In genomic region chr2:156341482-156342251, GRCh38 we compare ENCODE assay signal across 8 cellular contexts. TPM values are rescaled to one million over a fixed set of nuclear protein-coding genes. Genes with fewer than 3 reads are reported as not detected.
DNase-seq lines count a peak whose midpoint lies in the region; ATAC-seq and TF ChIP-seq lines count a peak whose summit lies in the region.

No MANE protein-coding gene starts in this region.

- H3K9ac ChIP-seq in rectal smooth muscle tissue (ENCODE audit: low read length), result peak overlapping the region; percentile 99

- peak overlapping the region; percentile 100 for H3K27ac ChIP-seq in right atrium auricular region
- peak overlapping the region; percentile 100 for H3K27ac ChIP-seq in rectal smooth muscle tissue (ENCODE audit: low read depth, low read length)
- peak overlapping the region; percentile 97 to 100 for H3K27ac ChIP-seq in aorta (ENCODE audit: low read depth in 1 of 2, low read length in 2 of 2)

- no peaks in the 10 kb centered on the region for H3K36me3 Mint-ChIP-seq in T-helper 1 cell treated with Interleukin-12 subunit alpha and Interleukin-12 subunit beta and Interleukin-4 antibody, amounts not matched to agents 30 μg/mL and 1 μg/mL, for 36 hours (ENCODE audit: low read depth)

- peak overlapping the region; percentile 98 for H3K27ac Mint-ChIP-seq in T-helper 1 cell treated with Interleukin-12 subunit alpha and Interleukin-12 subunit beta and Interleukin-4 antibody, amounts not matched to agents 30 μg/mL and 1 μg/mL, for 36 hours

- ATAC-seq in HG02840 (IDR thresholded peaks at IDR 0.05; ENCODE audit: low FRiP score, unreplicated experiment) (peak; percentile 80), aorta (ENCODE audit: low FRiP score) (peak; percentile 94)

- 0 to 1% methylated on average over 57 to 62 of the region's 62 CpGs for WGBS in aorta, 2 donors

- H3K9me3 Mint-ChIP-seq in T-helper 1 cell treated with Interleukin-12 subunit alpha and Interleukin-12 subunit beta and Interleukin-4 antibody, amounts not matched to agents 30 μg/mL and 1 μg/mL, for 36 hours, result no peaks in the 10 kb centered on the region

- H3K36me3 ChIP-seq in right atrium auricular region (no peaks in the 10 kb centered on the region), rectal smooth muscle tissue (ENCODE audit: control insufficient read depth, insufficient read depth, low read length) (no peaks in the 10 kb centered on the region), aorta (ENCODE audit: control insufficient read depth in 1 of 2, insufficient read depth in 2 of 2, low read length in 1 of 2) (no peaks in the 10 kb centered on the region)

- intact Hi-C loops in aorta (cut with DNase I), result loop anchor here in 1 of 2 donors (1.0 to 2.0 kb wide), 2 partner anchors 59 to 95 kb away; partner anchors contain the start of gene GPD2

- H3K9me3 ChIP-seq in right atrium auricular region (no peaks in the 10 kb centered on the region), aorta (ENCODE audit: control insufficient read depth, low read length) (no peaks in the 10 kb centered on the region)

- TF ChIP-seq CTCF in right atrium auricular region (IDR thresholded peaks at IDR 0.05), result no peak

- DNase-seq in NCI-H146 (lab: John Stamatoyannopoulos, UW), result peak; percentile 93
- DNase-seq in amygdala (lab: John Stamatoyannopoulos, UW), result peak; percentile 22 to 89 (median 77)
- DNase-seq in right atrium auricular region (ENCODE audit: low spot score), result peak; percentile 93
- peak; percentile 95 to 97 for DNase-seq in aorta

- peak; percentile 76 for TF ChIP-seq POLR2A in GM15510 (IDR thresholded peaks at IDR 0.05; ENCODE audit: borderline replicate concordance, extremely low read depth, insufficient read length)

- H3K4me1 ChIP-seq in right atrium auricular region (peaks cover 0 to 19% of the 10 kb centered on the region in 2 donors), rectal smooth muscle tissue (ENCODE audit: control insufficient read depth, insufficient read depth, low read length) (peaks cover 3% of the 10 kb centered on the region), aorta (ENCODE audit: control insufficient read depth in 1 of 2, insufficient read depth in 2 of 2, low read length in 2 of 2) (no peaks in the 10 kb centered on the region)

- H3K4me3 ChIP-seq in right atrium auricular region, result peak overlapping the region; percentile 91 to 94
- peak overlapping the region; percentile 91 for H3K4me3 ChIP-seq in rectal smooth muscle tissue (ENCODE audit: low read length)
- H3K4me3 ChIP-seq in aorta (ENCODE audit: low read length in 2 of 2), result peak overlapping the region; percentile 75 to 99

- H3K27me3 Mint-ChIP-seq in T-helper 1 cell treated with Interleukin-12 subunit alpha and Interleukin-12 subunit beta and Interleukin-4 antibody, amounts not matched to agents 30 μg/mL and 1 μg/mL, for 36 hours (ENCODE audit: low read depth), result no peaks in the 10 kb centered on the region

- H3K27me3 ChIP-seq in right atrium auricular region, result no peaks in the 10 kb centered on the region
- no peaks in the 10 kb centered on the region for H3K27me3 ChIP-seq in rectal smooth muscle tissue (ENCODE audit: control insufficient read depth, insufficient read depth, low read length)
- H3K27me3 ChIP-seq in aorta (ENCODE audit: control insufficient read depth in 1 of 2, insufficient read depth in 2 of 2, low read length in 1 of 2), result no peaks in the 10 kb centered on the region

- H3K4me3 Mint-ChIP-seq in T-helper 1 cell treated with Interleukin-12 subunit alpha and Interleukin-12 subunit beta and Interleukin-4 antibody, amounts not matched to agents 30 μg/mL and 1 μg/mL, for 36 hours, result peak overlapping the region; percentile 89

- peaks cover 34% of the 10 kb centered on the region for H3K4me1 Mint-ChIP-seq in T-helper 1 cell treated with Interleukin-12 subunit alpha and Interleukin-12 subunit beta and Interleukin-4 antibody, amounts not matched to agents 30 μg/mL and 1 μg/mL, for 36 hours (ENCODE audit: low read depth)

RNA-seq across cellular contexts. Expression of gene NR4A2, which starts 9.1 kb away (rescaled TPM):
- total RNA-seq in right atrium auricular region, result 1 to 10 TPM; 3.7 to 8.9 TPM
- 10 to 100 TPM; 10.4 to 62.0 TPM for total RNA-seq in aorta
- polyA plus RNA-seq in aorta, result 10 to 100 TPM in 1 of 2 donors, 1 to 10 TPM in 1; 5.8 to 29.2 TPM

Comparison
In these comparisons a context has a peak if more than half of its experiments do, and no peak if none do; other contexts are left out.
1. Peak in every context shown above with its lines: DNase-seq, ATAC-seq, H3K4me3 ChIP-seq and H3K27ac ChIP-seq.